21 cellular contexts compared by ENCODE assay signal in the genomic region with DNA sequence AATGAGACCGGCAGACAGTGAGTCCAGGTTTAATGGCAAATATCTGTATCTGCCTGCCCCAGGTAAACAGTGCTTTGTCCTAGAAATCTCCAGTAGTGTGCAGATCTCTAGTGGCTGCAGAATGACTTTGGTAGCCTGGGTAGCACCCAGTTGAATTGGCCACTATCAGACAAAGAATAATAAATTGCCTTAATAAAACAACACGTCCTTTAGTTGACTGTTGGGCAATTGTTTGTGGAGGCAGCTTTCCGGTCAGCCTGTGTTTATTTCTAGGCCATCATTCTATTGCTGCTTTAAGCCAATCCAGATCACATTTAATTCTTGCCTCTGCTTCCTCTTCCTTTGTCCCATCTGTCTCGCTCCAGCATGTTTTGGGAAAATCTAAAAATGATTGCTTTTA. TPM values are rescaled to one million over a fixed set of nuclear protein-coding genes. Genes with fewer than 3 reads are reported as not detected.
DNase-seq lines count a peak whose midpoint lies in the region; TF ChIP-seq lines count a peak whose summit lies in the region.
"Had no signal": no experiment of that assay in that cellular context is flagged by ENCODE, and none has a peak within 500 bp of the region (broad histone marks: within the 10 kb centered on the region; RNA-seq: fewer than 3 reads in every experiment).

No MANE protein-coding gene starts in this region.

- no peak overlapping the region for H3K4me3 Mint-ChIP-seq in H9
- H3K4me3 Mint-ChIP-seq in activated CD4-positive, alpha-beta T cell treated with anti-CD3 and anti-CD28 coated beads, Interleukin-2, amount 10 ng/mL, durations not matched to agents 24 days and 14 days = no peak overlapping the region

- H2BK15ac ChIP-seq in H9 (ENCODE audit: low read depth, low read length) (no peak overlapping the region), mesenchymal stem cell (ENCODE audit: low read depth, poor library complexity, severe bottlenecking) (no peak overlapping the region)

- no peak for TF ChIP-seq EP300 in tibial nerve (IDR thresholded peaks at IDR 0.05)

- no peak overlapping the region for H3K4me3 ChIP-seq in mesenchymal stem cell (ENCODE audit: insufficient read depth in 1 of 2, low read depth in 1 of 2, low read length in 2 of 2)
- H3K4me3 ChIP-seq in tibial nerve = no peak overlapping the region
- H3K4me3 ChIP-seq: K562, SK-N-MC had no signal

- no peak overlapping the region for H3K56ac ChIP-seq in H9 (ENCODE audit: insufficient read length, low read depth, low read length)

- no peak overlapping the region for H3K23ac ChIP-seq in H9 (ENCODE audit: insufficient read length, low read depth, low read length)
- H3K23ac ChIP-seq in mesenchymal stem cell (ENCODE audit: low read length in 2 of 2) = no peak overlapping the region

- H3K27ac ChIP-seq in H9 (ENCODE audit: insufficient read length, low read depth, low read length) (no peak overlapping the region), mesenchymal stem cell (ENCODE audit: low read length, poor library complexity, severe bottlenecking) (no peak overlapping the region), tibial nerve (no peak overlapping the region)
- H3K27ac ChIP-seq: 22Rv1, SK-N-MC had no signal

- H2BK20ac ChIP-seq in H9 (ENCODE audit: low read depth, low read length, poor library complexity, severe bottlenecking) = no peak overlapping the region

- H3K9me3 Mint-ChIP-seq in H9 = no peaks in the 10 kb centered on the region
- H3K9me3 Mint-ChIP-seq in activated CD4-positive, alpha-beta T cell treated with anti-CD3 and anti-CD28 coated beads, Interleukin-2, amount 10 ng/mL, durations not matched to agents 24 days and 14 days = no peaks in the 10 kb centered on the region

- H4K20me1 ChIP-seq in H9 (ENCODE audit: control insufficient read depth, insufficient read depth, insufficient read length) = no peaks in the 10 kb centered on the region

- intact Hi-C loops in activated CD4-positive, alpha-beta T cell treated with anti-CD3 and anti-CD28 coated beads, Interleukin-2, amount 10 ng/mL, durations not matched to agents 24 days and 14 days (cut with micrococcal nuclease) = no loop called here

- H3K18ac ChIP-seq in H9 (ENCODE audit: insufficient read length, low read depth, low read length) (no peak overlapping the region), mesenchymal stem cell (ENCODE audit: low read depth in 1 of 2, low read length in 2 of 2) (no peak overlapping the region)

- H3K4me2 ChIP-seq in H9 (ENCODE audit: insufficient read depth, insufficient read length, low read length) = no peak overlapping the region
- no peak overlapping the region for H3K4me2 ChIP-seq in mesenchymal stem cell (ENCODE audit: low read length, poor library complexity, severe bottlenecking)

- peaks cover 3 to 14% of the 10 kb centered on the region in 2 experiments for H3K36me3 ChIP-seq in mesenchymal stem cell (ENCODE audit: control insufficient read depth in 1 of 2, insufficient read depth in 2 of 2, low read depth in 1 of 2, low read length in 2 of 2)
- peaks cover 0 to 4% (median 0%) of the 10 kb centered on the region in 3 donors for H3K36me3 ChIP-seq in tibial nerve

- H2BK120ac ChIP-seq in H9 (ENCODE audit: low read depth, low read length, poor library complexity, severe bottlenecking) (no peak overlapping the region), mesenchymal stem cell (ENCODE audit: low read depth, low read length) (no peak overlapping the region)

- peaks cover 2% of the 10 kb centered on the region for H3K4me1 ChIP-seq in H9 (ENCODE audit: insufficient read depth, low read length)
- peaks cover 10% of the 10 kb centered on the region for H3K4me1 ChIP-seq in mesenchymal stem cell (ENCODE audit: control insufficient read depth, insufficient read depth, low read depth, low read length)
- peaks cover 0 to 9% (median 0%) of the 10 kb centered on the region in 4 donors for H3K4me1 ChIP-seq in tibial nerve

- H3K9me3 ChIP-seq in H9 (ENCODE audit: control insufficient read depth, low read depth, low read length) = no peaks in the 10 kb centered on the region
- no peaks in the 10 kb centered on the region for H3K9me3 ChIP-seq in mesenchymal stem cell (ENCODE audit: control insufficient read depth, low read length)
- no peaks in the 10 kb centered on the region for H3K9me3 ChIP-seq in tibial nerve

- H3K14ac ChIP-seq in H9 (ENCODE audit: insufficient read depth, low read length) (no peak overlapping the region), mesenchymal stem cell (ENCODE audit: low read length in 2 of 2) (no peak overlapping the region)

- peaks cover 0 to 14% (median 11%) of the 10 kb centered on the region in 3 experiments; a peak in 5 of 7 replicates for H3K36me3 Mint-ChIP-seq in H9 (ENCODE audit: insufficient read depth in 1 of 3, low read depth in 3 of 3)
- peaks cover 11% of the 10 kb centered on the region for H3K36me3 Mint-ChIP-seq in activated CD4-positive, alpha-beta T cell treated with anti-CD3 and anti-CD28 coated beads, Interleukin-2, amount 10 ng/mL, durations not matched to agents 24 days and 14 days (ENCODE audit: low read depth)

- no peaks in the 10 kb centered on the region for H3K79me2 ChIP-seq in H9 (ENCODE audit: insufficient read depth, low read length)

- H2AK5ac ChIP-seq in H9 (ENCODE audit: insufficient read length, low read length) = no peak overlapping the region
- no peak overlapping the region for H2AK5ac ChIP-seq in mesenchymal stem cell (ENCODE audit: low read length, severe bottlenecking)

- DNase-seq in NCI-H1417 (lab: John Stamatoyannopoulos, UW) = peak in 2 of 3 experiments; percentile 6 to 61
- DNase-seq in NCI-H1417 treated with DMSO at 0.1 percent for 48 hours (lab: John Stamatoyannopoulos, UW) = no peak
- no peak for DNase-seq in H9
- peak; percentile 50 for DNase-seq in cerebellar cortex (ENCODE audit: low spot score)
- peak; percentile 41 for DNase-seq in mesenchymal stem cell
- no peak for DNase-seq in NCI-H510A (lab: John Stamatoyannopoulos, UW)
- no peak for DNase-seq in activated CD4-positive, alpha-beta T cell treated with anti-CD3 and anti-CD28 coated beads, Interleukin-2, amount 10 ng/mL, durations not matched to agents 24 days and 14 days
- DNase-seq in tibial nerve (ENCODE audit: low spot score in 2 of 2) = no peak
- DNase-seq: AML-193; COR-L47; DMS 273 treated with DMSO at 0.1 percent for 48 hours; EL; NCI-H1105; NCI-H187 treated with DMSO at 0.1 percent for 48 hours; NCI-H226; NCI-H524 treated with DMSO at 0.1 percent for 48 hours; NK-92 treated with Interleukin-12 subunit alpha and Interleukin-12 subunit beta, amount 100 ng/mL, for 24 hours; SHP77 had no signal

- TF ChIP-seq POLR2A in tibial nerve (IDR thresholded peaks at IDR 0.05) = no peak

- no peak overlapping the region for H4K5ac ChIP-seq in H9 (ENCODE audit: insufficient read length, low read depth, low read length)

- H4K91ac ChIP-seq in H9 (ENCODE audit: insufficient read length, low read depth, low read length) (no peak overlapping the region), mesenchymal stem cell (ENCODE audit: low read length) (no peak overlapping the region)

- H2AFZ ChIP-seq in H9 (ENCODE audit: low read length) (no peak overlapping the region), mesenchymal stem cell (ENCODE audit: low read depth, low read length) (no peak overlapping the region)

- no peak overlapping the region for H2BK5ac ChIP-seq in H9 (ENCODE audit: insufficient read length, low read length)
- H2BK5ac ChIP-seq in mesenchymal stem cell (ENCODE audit: low read depth, low read length, poor library complexity, severe bottlenecking) = no peak overlapping the region

- no peaks in the 10 kb centered on the region for H3K27me3 Mint-ChIP-seq in H9 (ENCODE audit: low read depth)
- H3K27me3 Mint-ChIP-seq in activated CD4-positive, alpha-beta T cell treated with anti-CD3 and anti-CD28 coated beads, Interleukin-2, amount 10 ng/mL, durations not matched to agents 24 days and 14 days = no peaks in the 10 kb centered on the region

- peaks cover 15 to 16% of the 10 kb centered on the region in 2 experiments for H3K4me1 Mint-ChIP-seq in H9
- peaks cover 24% of the 10 kb centered on the region for H3K4me1 Mint-ChIP-seq in activated CD4-positive, alpha-beta T cell treated with anti-CD3 and anti-CD28 coated beads, Interleukin-2, amount 10 ng/mL, durations not matched to agents 24 days and 14 days

- no CpG with 5 or more reads among the region's 4 CpGs for WGBS in H9 (ENCODE audit: extremely low coverage, insufficient read length, low lambda C conversion rate)
- WGBS in mesenchymal stem cell = 66% methylated on average over 3 of the region's 4 CpGs
- WGBS in tibial nerve, 2 donors = 52 to 67% methylated on average over 4 of the region's 4 CpGs

- no peak overlapping the region for H3K4ac ChIP-seq in H9 (ENCODE audit: low read depth, low read length)
- no peak overlapping the region for H3K4ac ChIP-seq in mesenchymal stem cell (ENCODE audit: low read depth in 1 of 2, low read length in 2 of 2)

- H3K79me1 ChIP-seq in H9 (ENCODE audit: insufficient read depth, low read depth, low read length, poor library complexity, severe bottlenecking) = no peaks in the 10 kb centered on the region
- peaks cover 19% of the 10 kb centered on the region for H3K79me1 ChIP-seq in mesenchymal stem cell (replicated peaks; ENCODE audit: low read length, poor library complexity, severe bottlenecking)

- no peaks in the 10 kb centered on the region for H3K27me3 ChIP-seq in H9 (ENCODE audit: insufficient read depth, low read length)
- no peaks in the 10 kb centered on the region for H3K27me3 ChIP-seq in mesenchymal stem cell (ENCODE audit: control insufficient read depth in 1 of 2, insufficient read depth in 1 of 2, low read length in 2 of 2)
- H3K27me3 ChIP-seq in tibial nerve = no peaks in the 10 kb centered on the region

- no peak overlapping the region for H3K27ac Mint-ChIP-seq in H9
- H3K27ac Mint-ChIP-seq in activated CD4-positive, alpha-beta T cell treated with anti-CD3 and anti-CD28 coated beads, Interleukin-2, amount 10 ng/mL, durations not matched to agents 24 days and 14 days = no peak overlapping the region

- H3K9ac ChIP-seq in H9 (ENCODE audit: extremely low read depth, insufficient read length, low read length) = no peak overlapping the region
- no peak overlapping the region for H3K9ac ChIP-seq in mesenchymal stem cell (ENCODE audit: low read length)

- no peaks in the 10 kb centered on the region for H3K23me2 ChIP-seq in H9 (ENCODE audit: insufficient read length, low read depth, low read length, poor library complexity, severe bottlenecking)

- H4K8ac ChIP-seq in H9 (replicated peaks; ENCODE audit: insufficient read length, low read depth, low read length) (no peak overlapping the region), mesenchymal stem cell (ENCODE audit: low read length) (no peak overlapping the region)

- TF ChIP-seq CTCF in H9 (conservative IDR thresholded peaks at IDR 0.05) = no peak
- no peak for TF ChIP-seq CTCF in tibial nerve (IDR thresholded peaks at IDR 0.05)

- no peak overlapping the region for H3T11ph ChIP-seq in H9 (ENCODE audit: low read length)

- H2BK12ac ChIP-seq in H9 (ENCODE audit: insufficient read length, low read depth, low read length) = peak overlapping the region; percentile 23
- peak overlapping the region in 1 of 2 experiments; percentile 69 for H2BK12ac ChIP-seq in mesenchymal stem cell (ENCODE audit: low read length in 2 of 2)

RNA-seq across cellular contexts. Expression of gene SNX25, which starts 52.6 kb away (rescaled TPM):
- total RNA-seq in H9 (2021) (24.4 and 28.2 TPM in 2 replicates), tibial nerve (10 to 100 TPM; 17.7 to 29.4 (median 23.5) TPM)
- polyA plus RNA-seq in mesenchymal stem cell (2013, experiment 1 of 2) = 12.1 TPM
- 13.1 TPM for polyA plus RNA-seq in mesenchymal stem cell (2013, experiment 2 of 2)
- 27.0 and 27.3 TPM in 2 replicates for total RNA-seq in activated CD4-positive, alpha-beta T cell treated with anti-CD3 and anti-CD28 coated beads, Interleukin-2, amount 10 ng/mL, durations not matched to agents 24 days and 14 days

RNA-seq across cellular contexts. Expression of gene CFAP97, which starts 58.2 kb away (rescaled TPM):
- total RNA-seq in H9 (2021) (36.1 and 39.3 TPM in 2 replicates), tibial nerve (10 to 100 TPM; 30.3 to 44.1 (median 33.3) TPM)
- polyA plus RNA-seq in mesenchymal stem cell (2013, experiment 1 of 2) = 32.2 TPM
- polyA plus RNA-seq in mesenchymal stem cell (2013, experiment 2 of 2) = 30.9 TPM
- 56.6 and 59.3 TPM in 2 replicates for total RNA-seq in activated CD4-positive, alpha-beta T cell treated with anti-CD3 and anti-CD28 coated beads, Interleukin-2, amount 10 ng/mL, durations not matched to agents 24 days and 14 days

Comparison
In these comparisons a context has a peak if more than half of its experiments do, and no peak if none do; other contexts are left out.
1. DNase-seq: peak in NCI-H1417 (2 of 3), cerebellar cortex (single experiment) and mesenchymal stem cell (single experiment); none in NCI-H1417 treated with DMSO at 0.1 percent for 48 hours (single experiment), H9 (single experiment), NCI-H510A (single experiment), activated CD4-positive, alpha-beta T cell treated with anti-CD3 and anti-CD28 coated beads, Interleukin-2, amount 10 ng/mL, durations not matched to agents 24 days and 14 days (single experiment) and tibial nerve (0 of 2).